In genomic region chr9:113640418-113640817, GRCh38 we compare ENCODE assay signal across 20 cellular contexts.
"Had no signal": no experiment of that assay in that cellular context is flagged by ENCODE, and none has a peak within 500 bp of the region (broad histone marks: within the 10 kb centered on the region; RNA-seq: fewer than 3 reads in every experiment).

No MANE protein-coding gene starts in this region.

- H3K9me3 Mint-ChIP-seq: central memory CD8-positive, alpha-beta T cell; dendritic cell treated with granulocyte-macrophage colony-stimulating factor and Interleukin-4, amounts not matched to agents 40 ng/mL and 50 ng/mL, for 4 days; natural killer cell treated with Interleukin-12 subunit alpha and Interleukin-12 subunit beta and Interleukin-15 and Interleukin-18, amount 100 ng/mL, for 72 hours had no signal

- H3K4me1 ChIP-seq: left ventricle myocardium inferior, lower lobe of right lung, parathyroid adenoma, right lobe of liver, thyroid gland, upper lobe of left lung had no signal

- H3K4me1 Mint-ChIP-seq: central memory CD8-positive, alpha-beta T cell; memory B cell had no signal

- H3K9ac ChIP-seq: parathyroid adenoma had no signal

- ATAC-seq: heart left ventricle; lower lobe of right lung; natural killer cell treated with Interleukin-12 subunit alpha and Interleukin-12 subunit beta and Interleukin-15 and Interleukin-18, amount 100 ng/mL, for 72 hours; psoas muscle; right lobe of liver had no signal

- H3K27ac ChIP-seq: heart left ventricle, left ventricle myocardium inferior, lower lobe of right lung, parathyroid adenoma, psoas muscle, right lobe of liver, skin epidermis, thyroid gland, upper lobe of left lung had no signal

- H3K36me3 ChIP-seq: heart left ventricle, left ventricle myocardium inferior, lower lobe of right lung, right lobe of liver, thyroid gland, upper lobe of left lung had no signal

- H3K9me3 ChIP-seq: left ventricle myocardium inferior, lower lobe of right lung, psoas muscle, right lobe of liver, thyroid gland, upper lobe of left lung had no signal

- H3K36me3 Mint-ChIP-seq: memory B cell; natural killer cell treated with Interleukin-12 subunit alpha and Interleukin-12 subunit beta and Interleukin-15 and Interleukin-18, amount 100 ng/mL, for 72 hours had no signal

- H3K27me3 ChIP-seq: heart left ventricle, right lobe of liver, thyroid gland, upper lobe of left lung had no signal

- H3K4me3 ChIP-seq: heart left ventricle, left ventricle myocardium inferior, lower lobe of right lung, psoas muscle, right lobe of liver, skin epidermis, thyroid gland, upper lobe of left lung had no signal

- H2AFZ ChIP-seq: parathyroid adenoma had no signal

- H3K79me2 ChIP-seq: parathyroid adenoma had no signal

- DNase-seq: erythroblast; hippocampal formation; left ventricle myocardium inferior; lower lobe of right lung; midbrain; occipital lobe; psoas muscle; retina; stimulated activated CD4-positive, alpha-beta T cell treated with anti-CD3 and anti-CD28 coated beads, Interleukin-12 subunit alpha, Interleukin-12 subunit beta, amount 100 ng/mL, for 4 hours; stimulated activated naive CD4-positive, alpha-beta T cell treated with Interleukin-2 at 50 U/mL for 16 hours; thyroid gland had no signal

- H3K27ac Mint-ChIP-seq: dendritic cell treated with granulocyte-macrophage colony-stimulating factor and Interleukin-4, amounts not matched to agents 40 ng/mL and 50 ng/mL, for 4 days; memory B cell; natural killer cell treated with Interleukin-12 subunit alpha and Interleukin-12 subunit beta and Interleukin-15 and Interleukin-18, amount 100 ng/mL, for 72 hours had no signal

- H3K4me3 Mint-ChIP-seq: central memory CD8-positive, alpha-beta T cell; dendritic cell treated with granulocyte-macrophage colony-stimulating factor and Interleukin-4, amounts not matched to agents 40 ng/mL and 50 ng/mL, for 4 days; memory B cell; natural killer cell treated with Interleukin-12 subunit alpha and Interleukin-12 subunit beta and Interleukin-15 and Interleukin-18, amount 100 ng/mL, for 72 hours had no signal
